ENCODE assay signal across 15 cellular contexts in the genomic region with DNA sequence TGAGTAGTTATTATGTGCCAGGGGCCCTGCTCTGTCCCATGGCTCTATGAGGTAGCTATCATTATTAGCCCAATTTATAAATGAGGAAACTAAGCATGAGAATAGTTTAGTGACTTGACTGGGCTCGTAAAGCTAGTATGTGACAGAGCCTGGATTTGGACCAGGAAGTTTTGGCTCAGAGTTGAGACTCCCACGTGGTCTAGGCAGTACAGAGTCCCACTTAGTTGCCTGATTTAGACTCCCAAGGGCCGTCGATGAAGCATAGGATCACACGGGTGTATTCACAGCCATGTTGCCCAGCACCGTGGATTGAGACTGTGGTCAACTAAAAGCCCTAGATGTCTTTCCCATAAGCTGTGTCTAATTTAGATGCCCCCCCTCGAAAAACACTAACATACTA.
DNase-seq lines count a peak whose midpoint lies in the region; ATAC-seq, FAIRE-seq and TF ChIP-seq lines count a peak whose summit lies in the region.
"Had no signal": no experiment of that assay in that cellular context is flagged by ENCODE, and none has a peak within 500 bp of the region (broad histone marks: within the 10 kb centered on the region; RNA-seq: fewer than 3 reads in every experiment).

No MANE protein-coding gene starts in this region.

- H3K4me3 ChIP-seq in liver (ENCODE audit: low read depth in 1 of 3, low read length in 3 of 3) (no peak overlapping the region), HepG2 (replicated peaks in 1 of 3; ENCODE audit: insufficient read depth in 1 of 3, low read depth in 2 of 3, low read length in 3 of 3) (no peak overlapping the region), breast epithelium (no peak overlapping the region)
- H3K4me3 ChIP-seq: BLaER1 treated with 17β-estradiol and CSF1 and Interleukin-3, amounts not matched to agents 10 nM and 100 nM; HAP-1 had no signal

- H3K36me3 ChIP-seq in liver (ENCODE audit: control insufficient read depth in 4 of 4, insufficient read depth in 3 of 4, low read depth in 1 of 4, low read length in 3 of 4) (no peaks in the 10 kb centered on the region), HepG2 (replicated peaks in 1 of 2; ENCODE audit: control insufficient read depth in 1 of 2, insufficient read depth in 2 of 2, low read length in 2 of 2) (no peaks in the 10 kb centered on the region), breast epithelium (no peaks in the 10 kb centered on the region)
- H3K36me3 ChIP-seq: BLaER1 treated with 17β-estradiol and CSF1 and Interleukin-3, amounts not matched to agents 10 nM and 100 nM; HAP-1 had no signal

- H3K9me3 ChIP-seq in liver (ENCODE audit: control insufficient read depth in 4 of 4, low read length in 3 of 4): no peaks in the 10 kb centered on the region
- H3K9me3 ChIP-seq in HepG2 (ENCODE audit: low read length): no peaks in the 10 kb centered on the region
- H3K9me3 ChIP-seq in breast epithelium: no peaks in the 10 kb centered on the region
- H3K9me3 ChIP-seq: BLaER1 treated with 17β-estradiol and CSF1 and Interleukin-3, amounts not matched to agents 10 nM and 100 nM; HAP-1 had no signal

- TF ChIP-seq POLR2A in HepG2 (IDR thresholded peaks at IDR 0.05; ENCODE audit: insufficient read depth in 1 of 2, low read depth in 2 of 2, low read length in 2 of 2) (no peak), breast epithelium (IDR thresholded peaks at IDR 0.05) (no peak)

- no peak for TF ChIP-seq RAD21 in liver (IDR thresholded peaks at IDR 0.05)
- no peak for TF ChIP-seq RAD21 in HepG2 (CRISPR knock-in tag; IDR thresholded peaks at IDR 0.05)

- H2AFZ ChIP-seq in HepG2 (ENCODE audit: low read length): no peak overlapping the region

- POLR2A ChIA-PET in HepG2 (lab: Yijun Ruan, JAX): no interaction called here

- intact Hi-C loops in HepG2 (cut with micrococcal nuclease; ENCODE audit: unreplicated experiment): no loop called here
- intact Hi-C loops in cardiac septum (cut with DNase I): no loop called here
- intact Hi-C loops in left ventricle myocardium superior (cut with micrococcal nuclease): no loop called here
- intact Hi-C loops in breast epithelium (cut with DNase I; ENCODE audit: low total_unique reads): no loop called here

- TF ChIP-seq CTCF in liver (IDR thresholded peaks at IDR 0.05; ENCODE audit: low read depth, low read length, missing input control): no peak
- TF ChIP-seq CTCF in HepG2 (CRISPR knock-in tag; IDR thresholded peaks at IDR 0.05): no peak
- TF ChIP-seq CTCF in breast epithelium (IDR thresholded peaks at IDR 0.05): no peak

- TF ChIP-seq EP300 in HepG2 (IDR thresholded peaks at IDR 0.05; ENCODE audit: low read depth in 2 of 2, low read length in 2 of 2) (no peak), HepG2 (CRISPR knock-in tag; IDR thresholded peaks at IDR 0.05; ENCODE audit: borderline replicate concordance) (no peak)

- 57% methylated on average over 7 of the region's 7 CpGs for WGBS in liver
- 20% methylated on average over 5 of the region's 7 CpGs for WGBS in HepG2 (ENCODE audit: low lambda C conversion rate)

- no peak overlapping the region for H3K4me2 ChIP-seq in HepG2 (ENCODE audit: low read depth, low read length)
- H3K4me2 ChIP-seq: BLaER1 treated with 17β-estradiol and CSF1 and Interleukin-3, amounts not matched to agents 10 nM and 100 nM had no signal

- in situ Hi-C loops in HepG2 (cut with HindIII; ENCODE audit: extremely low pct_ligation_motif_present, low pct_unique_long_range_greater_than_20kb): no loop called here

- no peak for DNase-seq in HepG2 (ENCODE audit: low spot score)
- DNase-seq in cardiac septum (ENCODE audit: low spot score): peak; percentile 76
- no peak for DNase-seq in left ventricle myocardium superior
- no peak for DNase-seq in NCI-H1417 (lab: John Stamatoyannopoulos, UW)
- DNase-seq in NCI-H146 (lab: John Stamatoyannopoulos, UW): no peak
- no peak for DNase-seq in breast epithelium (ENCODE audit: low spot score in 2 of 2)
- DNase-seq: 8988T; AML-193; CD4-positive, CD25-positive, alpha-beta regulatory T cell; DMS53 had no signal

- FAIRE-seq in HepG2 (lab: Jason Lieb, UNC): no peak
- FAIRE-seq: H1 had no signal

- ATAC-seq in HepG2: no peak
- ATAC-seq in left ventricle myocardium superior: peak; percentile 95
- ATAC-seq in GM21381 (IDR thresholded peaks at IDR 0.05; ENCODE audit: unreplicated experiment): no peak

- no peaks in the 10 kb centered on the region for H4K20me1 ChIP-seq in HepG2 (ENCODE audit: insufficient read depth, low read length)
- H4K20me1 ChIP-seq: BLaER1 treated with 17β-estradiol and CSF1 and Interleukin-3, amounts not matched to agents 10 nM and 100 nM had no signal

- H3K27me3 ChIP-seq in liver (ENCODE audit: control insufficient read depth in 4 of 4, insufficient read depth in 4 of 4, low read length in 3 of 4) (no peaks in the 10 kb centered on the region), HepG2 (ENCODE audit: control insufficient read depth in 1 of 2, insufficient read depth in 2 of 2, low read length in 2 of 2) (peaks cover 0 to 7% of the 10 kb centered on the region in 2 experiments; a peak in 1 of 5 replicates), breast epithelium (no peaks in the 10 kb centered on the region)
- H3K27me3 ChIP-seq: BLaER1 treated with 17β-estradiol and CSF1 and Interleukin-3, amounts not matched to agents 10 nM and 100 nM had no signal

- CTCF ChIA-PET in HepG2 (lab: Yijun Ruan, JAX; ENCODE audit: low intra/inter-chr PET ratio, low total read pairs): no interaction called here

- BruUV-seq in HepG2 (replicated peaks; lab: Mats Ljungman, UMichigan): no TSS peak

- H3K9ac ChIP-seq in liver (ENCODE audit: low read depth in 1 of 2, low read length in 2 of 2) (no peak overlapping the region), HepG2 (ENCODE audit: insufficient read depth, low read depth, low read length) (no peak overlapping the region)
- H3K9ac ChIP-seq: BLaER1 treated with 17β-estradiol and CSF1 and Interleukin-3, amounts not matched to agents 10 nM and 100 nM had no signal

- no peaks in the 10 kb centered on the region for H3K79me2 ChIP-seq in HepG2 (ENCODE audit: insufficient read depth, low read length)

- no peaks in the 10 kb centered on the region for H3K4me1 ChIP-seq in liver (ENCODE audit: control insufficient read depth in 4 of 4, insufficient read depth in 4 of 4, low read length in 3 of 4)
- no peaks in the 10 kb centered on the region for H3K4me1 ChIP-seq in HepG2 (ENCODE audit: insufficient read depth, low read length)
- no peaks in the 10 kb centered on the region for H3K4me1 ChIP-seq in breast epithelium
- H3K4me1 ChIP-seq: BLaER1 treated with 17β-estradiol and CSF1 and Interleukin-3, amounts not matched to agents 10 nM and 100 nM; HAP-1 had no signal

- H3K27ac ChIP-seq in liver (ENCODE audit: low read depth in 1 of 2, low read length in 2 of 2): no peak overlapping the region
- no peak overlapping the region for H3K27ac ChIP-seq in HepG2 (ENCODE audit: extremely low read length, insufficient read depth, low read length)
- H3K27ac ChIP-seq in breast epithelium: no peak overlapping the region
- H3K27ac ChIP-seq: BLaER1 treated with 17β-estradiol and CSF1 and Interleukin-3, amounts not matched to agents 10 nM and 100 nM had no signal

TF ChIP-seq in liver, 16 proteins besides CTCF, POLR2A, EP300 and RAD21:
- TF ChIP-seq GABPA (IDR thresholded peaks at IDR 0.05 in 1 of 2, conservative IDR thresholded peaks at IDR 0.05 in 1 of 2) (no peak), HNF4A (conservative IDR thresholded peaks at IDR 0.05) (peak; percentile 8 to 21)

TF ChIP-seq in HepG2, 621 proteins besides CTCF, POLR2A, EP300 and RAD21:
- TF ChIP-seq JARID2 (CRISPR knock-in tag; IDR thresholded peaks at IDR 0.05; ENCODE audit: insufficient replicate concordance): no peak
- no peak for TF ChIP-seq HNRNPK (IDR thresholded peaks at IDR 0.05; ENCODE audit: low read depth, low read length, poor library complexity, severe bottlenecking)
- TF ChIP-seq DNMT3B (CRISPR knock-in tag; conservative IDR thresholded peaks at IDR 0.05): no peak
- TF ChIP-seq NFYB (CRISPR knock-in tag; IDR thresholded peaks at IDR 0.05): no peak
- TF ChIP-seq, protein P1, sequence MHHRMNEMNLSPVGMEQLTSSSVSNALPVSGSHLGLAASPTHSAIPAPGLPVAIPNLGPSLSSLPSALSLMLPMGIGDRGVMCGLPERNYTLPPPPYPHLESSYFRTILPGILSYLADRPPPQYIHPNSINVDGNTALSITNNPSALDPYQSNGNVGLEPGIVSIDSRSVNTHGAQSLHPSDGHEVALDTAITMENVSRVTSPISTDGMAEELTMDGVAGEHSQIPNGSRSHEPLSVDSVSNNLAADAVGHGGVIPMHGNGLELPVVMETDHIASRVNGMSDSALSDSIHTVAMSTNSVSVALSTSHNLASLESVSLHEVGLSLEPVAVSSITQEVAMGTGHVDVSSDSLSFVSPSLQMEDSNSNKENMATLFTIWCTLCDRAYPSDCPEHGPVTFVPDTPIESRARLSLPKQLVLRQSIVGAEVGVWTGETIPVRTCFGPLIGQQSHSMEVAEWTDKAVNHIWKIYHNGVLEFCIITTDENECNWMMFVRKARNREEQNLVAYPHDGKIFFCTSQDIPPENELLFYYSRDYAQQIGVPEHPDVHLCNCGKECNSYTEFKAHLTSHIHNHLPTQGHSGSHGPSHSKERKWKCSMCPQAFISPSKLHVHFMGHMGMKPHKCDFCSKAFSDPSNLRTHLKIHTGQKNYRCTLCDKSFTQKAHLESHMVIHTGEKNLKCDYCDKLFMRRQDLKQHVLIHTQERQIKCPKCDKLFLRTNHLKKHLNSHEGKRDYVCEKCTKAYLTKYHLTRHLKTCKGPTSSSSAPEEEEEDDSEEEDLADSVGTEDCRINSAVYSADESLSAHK (CRISPR knock-in tag; IDR thresholded peaks at IDR 0.05; ENCODE audit: borderline replicate concordance): no peak
- TF ChIP-seq, protein P2, sequence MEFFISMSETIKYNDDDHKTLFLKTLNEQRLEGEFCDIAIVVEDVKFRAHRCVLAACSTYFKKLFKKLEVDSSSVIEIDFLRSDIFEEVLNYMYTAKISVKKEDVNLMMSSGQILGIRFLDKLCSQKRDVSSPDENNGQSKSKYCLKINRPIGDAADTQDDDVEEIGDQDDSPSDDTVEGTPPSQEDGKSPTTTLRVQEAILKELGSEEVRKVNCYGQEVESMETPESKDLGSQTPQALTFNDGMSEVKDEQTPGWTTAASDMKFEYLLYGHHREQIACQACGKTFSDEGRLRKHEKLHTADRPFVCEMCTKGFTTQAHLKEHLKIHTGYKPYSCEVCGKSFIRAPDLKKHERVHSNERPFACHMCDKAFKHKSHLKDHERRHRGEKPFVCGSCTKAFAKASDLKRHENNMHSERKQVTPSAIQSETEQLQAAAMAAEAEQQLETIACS (CRISPR knock-in tag; IDR thresholded peaks at IDR 0.05): no peak
TF ChIP-seq in HepG2: peak in this region for 0.
